8 cellular contexts compared by ENCODE assay signal in the genomic region with DNA sequence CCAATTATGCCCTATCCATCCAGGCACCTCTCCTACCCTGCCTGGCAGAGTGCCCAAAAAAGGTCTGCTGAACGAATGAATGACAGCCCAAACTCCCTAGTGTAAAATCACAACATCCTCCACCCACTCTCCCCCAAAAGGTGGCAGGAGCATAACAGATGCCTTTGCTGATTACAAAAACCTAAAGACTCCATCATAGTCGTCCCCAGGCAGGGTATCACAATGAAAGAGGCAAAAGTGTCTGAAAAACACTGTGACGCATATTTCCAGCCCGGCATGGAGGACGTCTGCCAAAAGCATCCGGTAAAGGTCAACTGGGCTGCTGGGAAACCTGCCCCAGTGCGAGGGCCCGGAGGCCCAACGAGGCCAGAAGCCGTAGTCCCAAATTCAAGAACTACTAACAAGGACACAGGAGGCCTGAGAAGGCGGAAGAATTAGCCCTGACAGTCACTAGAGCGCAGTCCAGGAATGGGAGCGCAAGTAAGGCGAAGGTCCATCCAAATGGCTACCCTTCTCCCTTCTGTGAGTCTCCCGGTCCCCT. TPM values are rescaled to one million over a fixed set of nuclear protein-coding genes. Genes with fewer than 3 reads are reported as not detected.
DNase-seq lines count a peak whose midpoint lies in the region; ATAC-seq and TF ChIP-seq lines count a peak whose summit lies in the region.

No MANE protein-coding gene starts in this region.

- POLR2A ChIA-PET in HCT116 (lab: Charles Lee): no interaction called here
- POLR2A ChIA-PET in RWPE1 (lab: Yijun Ruan, JAX; ENCODE audit: low non-redundant PET): interaction anchor here (1.0 kb wide), 1 partner anchor 10 kb away, joined by 5 read pairs; no protein-coding TSS in a partner anchor

- no peak for TF ChIP-seq RAD21 in HCT116 (IDR thresholded peaks at IDR 0.05; ENCODE audit: low read depth)

- H3K27ac ChIP-seq in HCT116 (ENCODE audit: low read depth, low read length): peak overlapping the region; percentile 62
- H3K27ac ChIP-seq in RWPE1: peak overlapping the region; percentile 78
- no peak overlapping the region for H3K27ac ChIP-seq in iPS-20b (ENCODE audit: low read length)

- no peak overlapping the region for H2AFZ ChIP-seq in HCT116 (ENCODE audit: low read depth, low read length, poor library complexity, severe bottlenecking)

- no peak for TF ChIP-seq POLR2A in HCT116 (IDR thresholded peaks at IDR 0.05; ENCODE audit: borderline replicate concordance, extremely low read depth, insufficient read depth, insufficient read length)

- DNase-seq in AG10803 (ENCODE audit: low read depth) (peak; percentile 19), HCT116 (ENCODE audit: low read depth, low spot score) (no peak), RWPE1 (ENCODE audit: low spot score) (peak; percentile 52), astrocyte of the spinal cord (ENCODE audit: low read depth, low spot score) (peak; percentile 45), midbrain (lab: John Stamatoyannopoulos, UW) (no peak), D341Med (ENCODE audit: low spot score) (no peak)
- peak; percentile 16 to 26 for DNase-seq in stimulated activated CD4-positive, alpha-beta T cell treated with anti-CD3 and anti-CD28 coated beads, Interleukin-15, amount 100 ng/mL, for 48 hours (ENCODE audit: low read depth in 2 of 2)

- TF ChIP-seq CTCF in AG10803 (conservative IDR thresholded peaks at IDR 0.05; ENCODE audit: low read length) (no peak), HCT116 (IDR thresholded peaks at IDR 0.05 in 2 of 3, conservative IDR thresholded peaks at IDR 0.05 in 1 of 3; ENCODE audit: borderline replicate concordance in 1 of 3, insufficient read depth in 1 of 3, low read depth in 2 of 3, low read length in 2 of 3) (no peak), RWPE1 (conservative IDR thresholded peaks at IDR 0.05; ENCODE audit: low read depth) (no peak), astrocyte of the spinal cord (IDR thresholded peaks at IDR 0.05; ENCODE audit: low read depth, low read length) (no peak)

- H3K4me1 ChIP-seq in HCT116 (ENCODE audit: control insufficient read depth in 1 of 2, insufficient read depth in 2 of 2, low read length in 2 of 2) (peaks cover 8 to 20% of the 10 kb centered on the region in 2 experiments), iPS-20b (ENCODE audit: insufficient read depth, low read length) (peaks cover 3% of the 10 kb centered on the region; the same call in 1 of the 2 replicates)

- no peaks in the 10 kb centered on the region for H3K9me3 ChIP-seq in HCT116 (ENCODE audit: control insufficient read depth in 1 of 2, insufficient read depth in 1 of 2, low read depth in 1 of 2, low read length in 2 of 2)
- H3K9me3 ChIP-seq in iPS-20b (ENCODE audit: insufficient read depth, low read depth, low read length): no peaks in the 10 kb centered on the region

- H4K20me1 ChIP-seq in HCT116 (ENCODE audit: insufficient read depth): no peaks in the 10 kb centered on the region

- ATAC-seq in HCT116: peak; percentile 11

- BruUV-seq in HCT116 (replicated peaks; lab: Mats Ljungman, UMichigan): no TSS peak

- H3K9ac ChIP-seq in HCT116 (ENCODE audit: low read length): peak overlapping the region; percentile 94
- H3K9ac ChIP-seq in iPS-20b (ENCODE audit: low read depth, low read length): peak overlapping the region; percentile 89

- no peaks in the 10 kb centered on the region for H3K9me2 ChIP-seq in HCT116 (ENCODE audit: insufficient read depth)

- H3K79me2 ChIP-seq in HCT116 (ENCODE audit: insufficient read depth, low read length): peaks cover 47% of the 10 kb centered on the region

- RAD21 ChIA-PET in HCT116 (lab: Charles Lee; ENCODE audit: low non-redundant PET in 1 of 2, low total read pairs in 2 of 2, uncharacterized antibody in 2 of 2, unreplicated experiment in 2 of 2): no interaction called here

- CTCF ChIA-PET in HCT116 (lab: Charles Lee) (interaction anchor here (0.9 to 1.3 kb wide), 9 partner anchors 10 to 706 kb away, joined by 3 to 5 read pairs (median 3); no protein-coding TSS in a partner anchor), RWPE1 (lab: Yijun Ruan, JAX) (interaction anchor here (0.5 to 1.2 kb wide), 8 partner anchors 9 to 899 kb away, joined by 3 to 10 read pairs (median 5); no protein-coding TSS in a partner anchor)

- peak overlapping the region; percentile 93 for H3K4me2 ChIP-seq in HCT116 (ENCODE audit: low read length)

- H3K27me3 ChIP-seq in HCT116 (ENCODE audit: insufficient read depth, low read length): no peaks in the 10 kb centered on the region
- peaks cover 26% of the 10 kb centered on the region for H3K27me3 ChIP-seq in iPS-20b (ENCODE audit: insufficient read depth, low read length)

- in situ Hi-C loops in astrocyte of the spinal cord (cut with HindIII; ENCODE audit: low sequenced_read_pairs): no loop called here

- H3K4me3 ChIP-seq in AG10803 (ENCODE audit: low read length): peak overlapping the region; percentile 100
- peak overlapping the region; percentile 87 to 99 for H3K4me3 ChIP-seq in HCT116 (replicated peaks in 1 of 2; ENCODE audit: low read depth in 1 of 2, low read length in 2 of 2)
- H3K4me3 ChIP-seq in astrocyte of the spinal cord (ENCODE audit: low read depth, low read length): peak overlapping the region; percentile 76
- H3K4me3 ChIP-seq in iPS-20b (ENCODE audit: low read length): peak overlapping the region; percentile 98

- intact Hi-C loops in HCT116 (cut with micrococcal nuclease): loop anchor here (10.0 kb wide), 2 partner anchors 436 to 916 kb away; no protein-coding TSS in a partner anchor

- H3K36me3 ChIP-seq in HCT116 (ENCODE audit: control insufficient read depth in 1 of 2, insufficient read depth in 2 of 2, low read length in 2 of 2): peaks cover 10 to 14% of the 10 kb centered on the region in 2 experiments; a peak in 3 of 4 replicates
- H3K36me3 ChIP-seq in iPS-20b (ENCODE audit: insufficient read depth, low read depth, low read length): peaks cover 19% of the 10 kb centered on the region

TF ChIP-seq in HCT116, 20 proteins besides CTCF, POLR2A, EP300 and RAD21:
- TF ChIP-seq ATF3 (IDR thresholded peaks at IDR 0.05): no peak
- no peak for TF ChIP-seq SP1 (IDR thresholded peaks at IDR 0.05; ENCODE audit: low read depth)
- TF ChIP-seq CEBPB (IDR thresholded peaks at IDR 0.05; ENCODE audit: low read depth): no peak
- TF ChIP-seq, protein P1, sequence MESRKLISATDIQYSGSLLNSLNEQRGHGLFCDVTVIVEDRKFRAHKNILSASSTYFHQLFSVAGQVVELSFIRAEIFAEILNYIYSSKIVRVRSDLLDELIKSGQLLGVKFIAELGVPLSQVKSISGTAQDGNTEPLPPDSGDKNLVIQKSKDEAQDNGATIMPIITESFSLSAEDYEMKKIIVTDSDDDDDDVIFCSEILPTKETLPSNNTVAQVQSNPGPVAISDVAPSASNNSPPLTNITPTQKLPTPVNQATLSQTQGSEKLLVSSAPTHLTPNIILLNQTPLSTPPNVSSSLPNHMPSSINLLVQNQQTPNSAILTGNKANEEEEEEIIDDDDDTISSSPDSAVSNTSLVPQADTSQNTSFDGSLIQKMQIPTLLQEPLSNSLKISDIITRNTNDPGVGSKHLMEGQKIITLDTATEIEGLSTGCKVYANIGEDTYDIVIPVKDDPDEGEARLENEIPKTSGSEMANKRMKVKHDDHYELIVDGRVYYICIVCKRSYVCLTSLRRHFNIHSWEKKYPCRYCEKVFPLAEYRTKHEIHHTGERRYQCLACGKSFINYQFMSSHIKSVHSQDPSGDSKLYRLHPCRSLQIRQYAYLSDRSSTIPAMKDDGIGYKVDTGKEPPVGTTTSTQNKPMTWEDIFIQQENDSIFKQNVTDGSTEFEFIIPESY (IDR thresholded peaks at IDR 0.05; ENCODE audit: extremely low read depth, insufficient replicate concordance, low read length): no peak
- no peak for TF ChIP-seq ZFX (IDR thresholded peaks at IDR 0.05)
- TF ChIP-seq YY1 (IDR thresholded peaks at IDR 0.05; ENCODE audit: extremely low read depth, insufficient replicate concordance, low read depth, low read length): no peak
- TF ChIP-seq SRF (IDR thresholded peaks at IDR 0.05; ENCODE audit: low read depth): no peak
- TF ChIP-seq SIN3A (IDR thresholded peaks at IDR 0.05; ENCODE audit: low read depth): no peak

RNA-seq across cellular contexts. Expression of gene SMIM12, which starts 0.6 kb away (rescaled TPM):
- 31.3 TPM for total RNA-seq in HCT116 (2021; ENCODE audit: unreplicated experiment)
- polyA plus RNA-seq in HCT116 (2012): 23.5 and 27.3 TPM in 2 replicates

Comparison
In these comparisons a context has a peak if more than half of its experiments do, and no peak if none do; other contexts are left out.
1. DNase-seq: peak in AG10803 (single experiment), RWPE1 (single experiment), astrocyte of the spinal cord (single experiment) and stimulated activated CD4-positive, alpha-beta T cell treated with anti-CD3 and anti-CD28 coated beads, Interleukin-15, amount 100 ng/mL, for 48 hours (2 of 2); none in HCT116 (single experiment), midbrain (single experiment) and D341Med (single experiment).
2. Peak in every context shown above with its lines, with median percentiles within 50 percentile points of each other: H3K4me3 ChIP-seq.